ENCODE assay signal across 9 cellular contexts in genomic region chr2:178112202-178113152, GRCh38. TPM values are rescaled to one million over a fixed set of nuclear protein-coding genes. Genes with fewer than 3 reads are reported as not detected.
DNase-seq lines count a peak whose midpoint lies in the region; ATAC-seq, FAIRE-seq and TF ChIP-seq lines count a peak whose summit lies in the region.
"Had no signal": no experiment of that assay in that cellular context is flagged by ENCODE, and none has a peak within 500 bp of the region (broad histone marks: within the 10 kb centered on the region; RNA-seq: fewer than 3 reads in every experiment).

RBM45 (plus strand) TSS chr2:178112437; CDS start chr2:178112547, 110 bp downstream.

- H3K27ac ChIP-seq in WERI-Rb-1 (peak within 1 kb of the TSS; percentile 51), spleen (peak within 1 kb of the TSS; percentile 10 to 85 (median 78))

- ATAC-seq in GM18870 (IDR thresholded peaks at IDR 0.05; ENCODE audit: unreplicated experiment) (peak; percentile 85), HG03135 (IDR thresholded peaks at IDR 0.05; ENCODE audit: unreplicated experiment) (peak; percentile 88)

- H3K27me3 ChIP-seq in WERI-Rb-1 (ENCODE audit: insufficient read depth, low read depth, severe bottlenecking): no peaks in the 10 kb centered on the region
- H3K27me3 ChIP-seq in bronchial epithelial cell (ENCODE audit: control insufficient read depth, insufficient read depth, low read length): no peaks in the 10 kb centered on the region
- H3K27me3 ChIP-seq in spleen (replicated peaks in 1 of 7): peaks cover 0 to 7% (median 0%) of the 10 kb centered on the region in 7 donors

- H3K27ac Mint-ChIP-seq in immature natural killer cell: peak within 1 kb of the TSS; percentile 87 to 96 (median 93)

- H3K36me3 ChIP-seq in WERI-Rb-1 (no peaks in the 10 kb centered on the region), bronchial epithelial cell (ENCODE audit: control insufficient read depth, insufficient read depth, low read length) (no peaks in the 10 kb centered on the region), spleen (peaks cover 0 to 18% (median 5%) of the 10 kb centered on the region in 6 donors)

- intact Hi-C loops in spleen (cut with DNase I; ENCODE audit: low total_unique reads): loop anchor here (5.0 kb wide), 1 partner anchor 170 kb away; no protein-coding TSS in a partner anchor

- WGBS in spleen, 5 donors: 0 to 1% (median 1%) methylated on average over 42 to 60 of the region's 60 CpGs

- TF ChIP-seq CTCF in WERI-Rb-1 (IDR thresholded peaks at IDR 0.05; ENCODE audit: low read depth, low read length) (peak; percentile 97), bronchial epithelial cell (IDR thresholded peaks at IDR 0.05; ENCODE audit: insufficient read depth, low read length, severe bottlenecking) (peak; percentile 100), spleen (IDR thresholded peaks at IDR 0.05 in 8 of 11, conservative IDR thresholded peaks at IDR 0.05 in 3 of 11) (peak; percentile 83 to 98 (median 94))

- H3K36me3 Mint-ChIP-seq in immature natural killer cell: peaks cover 0 to 4% (median 0%) of the 10 kb centered on the region in 3 donors

- H3K4me1 ChIP-seq in spleen: peaks cover 4 to 39% (median 24%) of the 10 kb centered on the region in 6 donors

- peak within 1 kb of the TSS; percentile 90 to 96 (median 92) for H3K4me3 Mint-ChIP-seq in immature natural killer cell

- FAIRE-seq in bronchial epithelial cell (lab: Jason Lieb, UNC): peak; percentile 18
- FAIRE-seq: endometrium had no signal

- H3K9me3 ChIP-seq in WERI-Rb-1 (ENCODE audit: severe bottlenecking) (no peaks in the 10 kb centered on the region), spleen (no peaks in the 10 kb centered on the region)

- H3K4me1 Mint-ChIP-seq in immature natural killer cell: peaks cover 27 to 35% of the 10 kb centered on the region in 2 donors

- H3K9me3 Mint-ChIP-seq in immature natural killer cell: no peaks in the 10 kb centered on the region

- peak in 1 of 3 donors; percentile 52 for TF ChIP-seq POLR2A in spleen (IDR thresholded peaks at IDR 0.05)

- H3K4me3 ChIP-seq in WERI-Rb-1 (ENCODE audit: low read depth, low read length) (peak within 1 kb of the TSS; percentile 98), bronchial epithelial cell (ENCODE audit: low read depth, low read length) (peak within 1 kb of the TSS; percentile 75), spleen (peak within 1 kb of the TSS; percentile 63 to 95 (median 82))

- DNase-seq in AG08396 (ENCODE audit: low spot score) (peak; percentile 94), NCI-H2196 (lab: John Stamatoyannopoulos, UW; ENCODE audit: unreplicated experiment) (peak; percentile 93), WERI-Rb-1 (peak; percentile 93), bronchial epithelial cell (ENCODE audit: low read depth) (peak; percentile 90), immature natural killer cell (peak; percentile 86 to 89 (median 87)), spleen (peak; percentile 98)

- peaks cover 0 to 4% (median 2%) of the 10 kb centered on the region in 3 donors for H3K27me3 Mint-ChIP-seq in immature natural killer cell (ENCODE audit: low read depth in 3 of 3)

RNA-seq across cellular contexts. Expression of gene RBM45, which starts in this region (rescaled TPM):
- total RNA-seq in bronchial epithelial cell: 13.7 and 22.1 TPM in 2 replicates
- 10 to 100 TPM in 1 of 3 donors, 1 to 10 TPM in 2; 4.4 to 10.6 (median 7.2) TPM for polyA plus RNA-seq in immature natural killer cell
- 10 to 100 TPM; 13.0 to 19.3 (median 15.9) TPM for total RNA-seq in spleen
- 10 to 100 TPM; 15.2 to 18.3 (median 15.4) TPM for polyA plus RNA-seq in spleen

Comparison
In these comparisons a context has a peak if more than half of its experiments do, and no peak if none do; other contexts are left out.
1. Peak in every context shown above with its lines: DNase-seq, ATAC-seq, H3K4me3 ChIP-seq and H3K27ac ChIP-seq.